8 cellular contexts compared by ENCODE assay signal in the genomic region with DNA sequence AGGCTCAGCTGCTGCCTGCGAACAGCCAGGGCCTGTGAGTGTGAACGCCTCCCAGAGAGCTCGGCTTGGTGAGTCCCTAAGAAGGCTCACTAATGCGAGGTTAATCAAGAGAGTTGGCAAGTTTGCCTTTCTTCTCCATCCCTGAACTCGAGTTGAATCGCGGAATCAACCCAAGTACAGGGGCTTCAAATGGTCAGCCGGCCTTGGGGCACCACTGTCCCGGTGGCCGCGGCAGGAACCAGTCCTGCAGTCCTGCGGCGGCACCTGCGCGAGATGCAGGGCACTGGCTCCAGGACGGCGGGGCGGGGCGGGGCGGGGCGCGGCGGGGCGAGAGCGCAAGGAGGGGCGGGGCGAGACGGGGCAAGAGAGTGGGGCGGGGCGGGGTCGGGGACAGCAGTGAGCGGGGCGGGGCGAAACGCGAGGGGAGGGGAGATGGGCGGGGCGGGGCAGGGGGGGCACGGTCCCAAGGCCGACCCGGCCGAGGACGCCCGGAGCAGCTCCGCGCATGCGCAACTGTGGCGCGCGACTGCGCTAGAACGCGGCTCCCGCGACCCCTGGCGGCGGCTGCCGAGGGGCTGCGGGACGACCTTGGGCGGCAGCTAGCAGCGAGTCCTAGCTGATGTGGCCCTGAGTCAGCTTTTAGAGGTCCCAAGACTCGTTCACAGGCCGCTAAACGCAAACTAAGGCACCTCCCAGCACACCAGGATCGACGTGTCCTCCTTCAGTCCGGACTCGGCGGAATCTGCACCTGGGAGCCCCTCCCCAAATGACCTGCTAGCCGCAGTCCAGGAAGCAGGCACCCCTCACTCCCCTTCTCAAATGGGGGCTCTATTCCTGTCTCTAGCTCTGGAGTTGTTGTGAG. TPM values are rescaled to one million over a fixed set of nuclear protein-coding genes. Genes with fewer than 3 reads are reported as not detected.
DNase-seq lines count a peak whose midpoint lies in the region; ATAC-seq, FAIRE-seq and TF ChIP-seq lines count a peak whose summit lies in the region.

No MANE protein-coding gene starts in this region.

- DNase-seq in EH (ENCODE audit: low read depth): peak; percentile 90
- DNase-seq in Karpas-422: peak; percentile 98
- DNase-seq in RCC 7860 (ENCODE audit: low spot score): peak; percentile 71
- DNase-seq in activated T-helper 2 cell treated with anti-CD3 and anti-CD28 coated beads, Interferon-gamma antibody, Interleukin-2, Interleukin-4, amounts not matched to agents 10 μg/mL and 5 μg/mL and 100 μg/mL, durations not matched to agents 14 hours and 24 hours and 36 hours (ENCODE audit: low spot score): peak; percentile 92
- peak; percentile 87 for DNase-seq in fibroblast of the aortic adventitia (ENCODE audit: low read depth)
- DNase-seq in stimulated activated naive CD8-positive, alpha-beta T cell treated with anti-CD3 and anti-CD28 coated beads, Interleukin-15, amount 100 ng/mL, for 72 hours: peak; percentile 96 to 99

- TF ChIP-seq CTCF in fibroblast of the aortic adventitia (IDR thresholded peaks at IDR 0.05; ENCODE audit: insufficient read depth, low read length) (peak; percentile 74), neural cell (IDR thresholded peaks at IDR 0.05; ENCODE audit: poor library complexity, severe bottlenecking) (peak; percentile 89)

- H3K36me3 Mint-ChIP-seq in activated T-helper 2 cell treated with anti-CD3 and anti-CD28 coated beads, Interferon-gamma antibody, Interleukin-2, Interleukin-4, amounts not matched to agents 10 μg/mL and 5 μg/mL and 100 μg/mL, durations not matched to agents 14 hours and 24 hours and 36 hours (ENCODE audit: low read depth): no peaks in the 10 kb centered on the region

- H3K4me1 Mint-ChIP-seq in activated T-helper 2 cell treated with anti-CD3 and anti-CD28 coated beads, Interferon-gamma antibody, Interleukin-2, Interleukin-4, amounts not matched to agents 10 μg/mL and 5 μg/mL and 100 μg/mL, durations not matched to agents 14 hours and 24 hours and 36 hours (ENCODE audit: low read depth): peaks cover 18% of the 10 kb centered on the region
- H3K4me1 Mint-ChIP-seq in stimulated activated naive CD8-positive, alpha-beta T cell treated with anti-CD3 and anti-CD28 coated beads, Interleukin-15, amount 100 ng/mL, for 72 hours: peaks cover 22% of the 10 kb centered on the region

- H3K27me3 ChIP-seq in Karpas-422 (ENCODE audit: low read length): no peaks in the 10 kb centered on the region
- H3K27me3 ChIP-seq in neural cell (ENCODE audit: insufficient read depth, low read depth, low read length): no peaks in the 10 kb centered on the region

- H3K4me3 Mint-ChIP-seq in activated T-helper 2 cell treated with anti-CD3 and anti-CD28 coated beads, Interferon-gamma antibody, Interleukin-2, Interleukin-4, amounts not matched to agents 10 μg/mL and 5 μg/mL and 100 μg/mL, durations not matched to agents 14 hours and 24 hours and 36 hours (ENCODE audit: low read depth): peak overlapping the region; percentile 70
- H3K4me3 Mint-ChIP-seq in stimulated activated naive CD8-positive, alpha-beta T cell treated with anti-CD3 and anti-CD28 coated beads, Interleukin-15, amount 100 ng/mL, for 72 hours: peak overlapping the region; percentile 85 to 86

- H3K4me2 ChIP-seq in Karpas-422 (ENCODE audit: low read depth, low read length, poor library complexity, severe bottlenecking) (peak overlapping the region; percentile 85), neural cell (ENCODE audit: low read length) (peak overlapping the region; percentile 49)

- peaks cover 8% of the 10 kb centered on the region for H3K9me3 ChIP-seq in Karpas-422 (ENCODE audit: low read length)
- H3K9me3 ChIP-seq in neural cell (ENCODE audit: low read length): no peaks in the 10 kb centered on the region

- H3K27ac ChIP-seq in Karpas-422 (ENCODE audit: low read length) (no peak overlapping the region), neural cell (ENCODE audit: low read length) (no peak overlapping the region)

- intact Hi-C loops in activated T-helper 2 cell treated with anti-CD3 and anti-CD28 coated beads, Interferon-gamma antibody, Interleukin-2, Interleukin-4, amounts not matched to agents 10 μg/mL and 5 μg/mL and 100 μg/mL, durations not matched to agents 14 hours and 24 hours and 36 hours (cut with micrococcal nuclease): loop anchor here (1.0 to 5.0 kb wide), 3 partner anchors 71 to 376 kb away; no protein-coding TSS in a partner anchor

- H3K4me3 ChIP-seq in Karpas-422 (ENCODE audit: low read length) (peak overlapping the region; percentile 68), fibroblast of the aortic adventitia (ENCODE audit: low read depth, low read length) (peak overlapping the region; percentile 77), neural cell (ENCODE audit: low read length) (peak overlapping the region; percentile 76)

- peak; percentile 87 for ATAC-seq in GM21825 (IDR thresholded peaks at IDR 0.05; ENCODE audit: unreplicated experiment)
- peak; percentile 96 for ATAC-seq in stimulated activated naive CD8-positive, alpha-beta T cell treated with anti-CD3 and anti-CD28 coated beads, Interleukin-15, amount 100 ng/mL, for 72 hours

- peaks cover 19% of the 10 kb centered on the region for H3K4me1 ChIP-seq in Karpas-422 (ENCODE audit: low read length)

- FAIRE-seq in RCC 7860 (lab: Jason Lieb, UNC): no peak

- peak overlapping the region; percentile 78 for H3K9ac ChIP-seq in Karpas-422 (ENCODE audit: low read length)
- peak overlapping the region; percentile 66 for H3K9ac ChIP-seq in neural cell (ENCODE audit: low read length)

- H3K9me2 ChIP-seq in Karpas-422 (replicated peaks; ENCODE audit: insufficient read depth, low read length): no peaks in the 10 kb centered on the region
- H3K9me2 ChIP-seq in neural cell (ENCODE audit: insufficient read depth, low read length): no peaks in the 10 kb centered on the region

- H3K27ac Mint-ChIP-seq in activated T-helper 2 cell treated with anti-CD3 and anti-CD28 coated beads, Interferon-gamma antibody, Interleukin-2, Interleukin-4, amounts not matched to agents 10 μg/mL and 5 μg/mL and 100 μg/mL, durations not matched to agents 14 hours and 24 hours and 36 hours: peak overlapping the region; percentile 68
- H3K27ac Mint-ChIP-seq in stimulated activated naive CD8-positive, alpha-beta T cell treated with anti-CD3 and anti-CD28 coated beads, Interleukin-15, amount 100 ng/mL, for 72 hours: peak overlapping the region; percentile 89 to 97

- H4K20me1 ChIP-seq in Karpas-422 (ENCODE audit: insufficient read depth, low read depth, low read length) (no peaks in the 10 kb centered on the region), neural cell (ENCODE audit: insufficient read depth) (no peaks in the 10 kb centered on the region)

- H3K79me2 ChIP-seq in Karpas-422 (ENCODE audit: low read length): no peaks in the 10 kb centered on the region
- no peaks in the 10 kb centered on the region for H3K79me2 ChIP-seq in neural cell (replicated peaks; ENCODE audit: insufficient read depth, low read length)

- peaks cover 19% of the 10 kb centered on the region for H3K27me3 Mint-ChIP-seq in activated T-helper 2 cell treated with anti-CD3 and anti-CD28 coated beads, Interferon-gamma antibody, Interleukin-2, Interleukin-4, amounts not matched to agents 10 μg/mL and 5 μg/mL and 100 μg/mL, durations not matched to agents 14 hours and 24 hours and 36 hours (ENCODE audit: low read depth)
- H3K27me3 Mint-ChIP-seq in stimulated activated naive CD8-positive, alpha-beta T cell treated with anti-CD3 and anti-CD28 coated beads, Interleukin-15, amount 100 ng/mL, for 72 hours: peaks cover 11% of the 10 kb centered on the region

- no peak for TF ChIP-seq EP300 in neural cell (conservative IDR thresholded peaks at IDR 0.05; ENCODE audit: poor library complexity, severe bottlenecking)

- H2AFZ ChIP-seq in Karpas-422 (ENCODE audit: low read length) (peak overlapping the region; percentile 100), neural cell (ENCODE audit: low read depth, low read length) (peak overlapping the region; percentile 32)

- TF ChIP-seq RAD21 in neural cell (conservative IDR thresholded peaks at IDR 0.05): peak; percentile 77

- H3K36me3 ChIP-seq in Karpas-422 (ENCODE audit: insufficient read depth, low read length) (no peaks in the 10 kb centered on the region), neural cell (ENCODE audit: insufficient read depth, low read length) (no peaks in the 10 kb centered on the region)

- H3K9me3 Mint-ChIP-seq in activated T-helper 2 cell treated with anti-CD3 and anti-CD28 coated beads, Interferon-gamma antibody, Interleukin-2, Interleukin-4, amounts not matched to agents 10 μg/mL and 5 μg/mL and 100 μg/mL, durations not matched to agents 14 hours and 24 hours and 36 hours: peaks cover 9% of the 10 kb centered on the region
- H3K9me3 Mint-ChIP-seq in stimulated activated naive CD8-positive, alpha-beta T cell treated with anti-CD3 and anti-CD28 coated beads, Interleukin-15, amount 100 ng/mL, for 72 hours: peaks cover 7 to 11% of the 10 kb centered on the region in 2 donors

- no peaks in the 10 kb centered on the region for H3F3A ChIP-seq in neural cell (ENCODE audit: insufficient read depth, low read length, poor library complexity, severe bottlenecking)

TF ChIP-seq in neural cell, 6 proteins besides CTCF, POLR2A, EP300 and RAD21 (continues in another document):
- TF ChIP-seq POLR2AphosphoS5 (IDR thresholded peaks at IDR 0.05) (peak; percentile 39), MXI1 (conservative IDR thresholded peaks at IDR 0.05; ENCODE audit: poor library complexity, severe bottlenecking) (no peak), TAF1 (IDR thresholded peaks at IDR 0.05; ENCODE audit: low read depth) (no peak), EZH2 (IDR thresholded peaks at IDR 0.05; ENCODE audit: borderline replicate concordance, insufficient read depth, low read length, poor library complexity, severe bottlenecking) (no peak)

RNA-seq across cellular contexts. Expression of gene TTC7B, which starts 58.0 kb away (rescaled TPM):
- total RNA-seq in Karpas-422 (2014; rRNA removed; shearing (Covaris generic); ENCODE audit: low replicate concordance): under 0.01 TPM in 1 of 2 replicates, not detected in the other
- 6.1 and 7.7 TPM in 2 replicates for total RNA-seq in activated T-helper 2 cell treated with anti-CD3 and anti-CD28 coated beads, Interferon-gamma antibody, Interleukin-2, Interleukin-4, amounts not matched to agents 10 μg/mL and 5 μg/mL and 100 μg/mL, durations not matched to agents 14 hours and 24 hours and 36 hours
- total RNA-seq in fibroblast of the aortic adventitia (ENCODE audit: low replicate concordance): 24.9 and 50.9 TPM in 2 replicates
- polyA plus RNA-seq in neural cell: 14.0 and 19.9 TPM in 2 replicates
- polyA minus RNA-seq in neural cell: 22.9 and 31.3 TPM in 2 replicates
